Comparison of ENCODE assay signal across 27 cellular contexts in the genomic region with DNA sequence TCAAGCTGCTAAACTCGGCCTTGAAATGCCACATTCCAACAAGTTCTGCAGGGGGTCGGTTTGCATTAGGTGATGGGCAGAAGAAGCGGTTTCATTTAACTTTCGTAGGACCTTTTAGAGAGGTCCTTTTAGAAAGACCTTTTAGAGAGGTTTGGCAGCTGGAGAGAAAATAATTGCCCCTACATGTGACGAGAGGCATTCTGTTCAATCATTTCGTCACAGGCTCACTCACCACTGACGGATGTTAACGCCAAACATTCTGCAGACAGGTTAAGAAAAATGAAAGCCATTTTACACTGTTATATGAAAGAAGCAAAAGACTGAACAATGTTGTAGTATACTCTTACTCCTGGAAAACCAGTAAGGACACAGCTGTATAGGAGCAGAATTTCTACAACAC.
"Had no signal": no experiment of that assay in that cellular context is flagged by ENCODE, and none has a peak within 500 bp of the region (broad histone marks: within the 10 kb centered on the region; RNA-seq: fewer than 3 reads in every experiment).

No MANE protein-coding gene starts in this region.

- H3K9me3 ChIP-seq: esophagus muscularis mucosa, heart left ventricle, left lung, lower lobe of right lung, right atrium auricular region, testis, transverse colon had no signal

- H3K27me3 ChIP-seq: esophagus muscularis mucosa, foreskin keratinocyte, left lung, right atrium auricular region, testis had no signal

- H3K4me3 Mint-ChIP-seq: activated CD4-positive, alpha-beta memory T cell treated with anti-CD3 and anti-CD28 coated beads for 36 hours; activated CD4-positive, alpha-beta T cell treated with anti-CD3 and anti-CD28 coated beads, Interleukin-2, amount 10 ng/mL, durations not matched to agents 24 days and 14 days; activated naive CD4-positive, alpha-beta T cell treated with anti-CD3 and anti-CD28 coated beads, Interleukin-2, amount 50 U/mL, for 24 hours; activated naive CD8-positive, alpha-beta T cell treated with anti-CD3 and anti-CD28 coated beads, Interleukin-2, amount 50 U/mL, for 24 hours; activated T-cell treated with anti-CD3 and anti-CD28 coated beads, Interleukin-2, amount 50 U/mL, for 24 hours; dendritic cell treated with granulocyte-macrophage colony-stimulating factor and Interleukin-4, amounts not matched to agents 40 ng/mL and 50 ng/mL, for 4 days; endodermal cell; natural killer cell; T-helper 1 cell treated with Interleukin-12 subunit alpha and Interleukin-12 subunit beta and Interleukin-4 antibody, amounts not matched to agents 30 μg/mL and 1 μg/mL, for 36 hours had no signal

- ATAC-seq: activated naive CD8-positive, alpha-beta T cell treated with anti-CD3 and anti-CD28 coated beads, Interleukin-2, amount 50 U/mL, for 24 hours; left lung; natural killer cell; stimulated activated naive CD8-positive, alpha-beta T cell treated with anti-CD3 and anti-CD28 coated beads, Interleukin-15, Interleukin-2, amounts not matched to agents 100 U/mL and 50 U/mL, for 24 hours had no signal

- H3K4me1 Mint-ChIP-seq: activated CD4-positive, alpha-beta T cell treated with anti-CD3 and anti-CD28 coated beads, Interleukin-2, amount 10 ng/mL, durations not matched to agents 24 days and 14 days; activated naive CD4-positive, alpha-beta T cell treated with anti-CD3 and anti-CD28 coated beads, Interleukin-2, amount 50 U/mL, for 24 hours; activated naive CD8-positive, alpha-beta T cell treated with anti-CD3 and anti-CD28 coated beads, Interleukin-2, amount 50 U/mL, for 24 hours; endodermal cell; natural killer cell had no signal

- H3K36me3 Mint-ChIP-seq: activated CD4-positive, alpha-beta memory T cell treated with anti-CD3 and anti-CD28 coated beads for 36 hours; activated naive CD4-positive, alpha-beta T cell treated with anti-CD3 and anti-CD28 coated beads, Interleukin-2, amount 50 U/mL, for 24 hours; natural killer cell had no signal

- H3K4me1 ChIP-seq: foreskin keratinocyte, left lung, lower lobe of right lung, parathyroid adenoma, right atrium auricular region, transverse colon had no signal

- DNase-seq: activated CD4-positive, alpha-beta memory T cell treated with anti-CD3 and anti-CD28 coated beads for 36 hours; activated CD4-positive, alpha-beta T cell treated with anti-CD3 and anti-CD28 coated beads, Interleukin-2, amount 10 ng/mL, durations not matched to agents 24 days and 14 days; activated CD4-positive, CD25-positive, alpha-beta regulatory T cell treated with anti-CD3 and anti-CD28 coated beads, Interleukin-2, amount 50 U/mL, for 72 hours; activated CD8-positive, alpha-beta memory T cell treated with anti-CD3 and anti-CD28 coated beads, Interleukin-2, amount 50 U/mL, for 48 hours; activated naive CD8-positive, alpha-beta T cell treated with anti-CD3 and anti-CD28 coated beads, Interleukin-2, amount 50 U/mL, for 24 hours; activated T-cell treated with anti-CD3 and anti-CD28 coated beads, Interleukin-2, amount 50 U/mL, for 24 hours; amygdala; central memory CD4-positive, alpha-beta T cell; endodermal cell; left lung; lower lobe of right lung; mesenchymal stem cell; natural killer cell; stimulated activated CD4-positive, alpha-beta T cell treated with anti-CD3 and anti-CD28 coated beads, Interleukin-4, amount 100 ng/mL, for 1 hour; stimulated activated naive CD8-positive, alpha-beta T cell treated with anti-CD3 and anti-CD28 coated beads, Interleukin-15, Interleukin-2, amounts not matched to agents 100 U/mL and 50 U/mL, for 24 hours; SW 1271; T1000; transverse colon had no signal

- H3K27ac ChIP-seq: foreskin keratinocyte, heart left ventricle, left lung, lower lobe of right lung, parathyroid adenoma, right atrium auricular region, testis, transverse colon had no signal

- H3K4me3 ChIP-seq: esophagus muscularis mucosa, heart left ventricle, left lung, lower lobe of right lung, right atrium auricular region, testis, transverse colon had no signal

- H3K27ac Mint-ChIP-seq: activated CD4-positive, alpha-beta memory T cell treated with anti-CD3 and anti-CD28 coated beads for 36 hours; activated CD4-positive, alpha-beta T cell treated with anti-CD3 and anti-CD28 coated beads, Interleukin-2, amount 10 ng/mL, durations not matched to agents 24 days and 14 days; activated naive CD8-positive, alpha-beta T cell treated with anti-CD3 and anti-CD28 coated beads, Interleukin-2, amount 50 U/mL, for 24 hours; activated T-cell treated with anti-CD3 and anti-CD28 coated beads, Interleukin-2, amount 50 U/mL, for 24 hours; dendritic cell treated with granulocyte-macrophage colony-stimulating factor and Interleukin-4, amounts not matched to agents 40 ng/mL and 50 ng/mL, for 4 days; endodermal cell; natural killer cell; T-helper 1 cell treated with Interleukin-12 subunit alpha and Interleukin-12 subunit beta and Interleukin-4 antibody, amounts not matched to agents 30 μg/mL and 1 μg/mL, for 36 hours had no signal

- H3K9me3 Mint-ChIP-seq: activated CD4-positive, alpha-beta memory T cell treated with anti-CD3 and anti-CD28 coated beads for 36 hours; activated CD4-positive, alpha-beta T cell treated with anti-CD3 and anti-CD28 coated beads, Interleukin-2, amount 10 ng/mL, durations not matched to agents 24 days and 14 days; activated naive CD4-positive, alpha-beta T cell treated with anti-CD3 and anti-CD28 coated beads, Interleukin-2, amount 50 U/mL, for 24 hours; activated naive CD8-positive, alpha-beta T cell treated with anti-CD3 and anti-CD28 coated beads, Interleukin-2, amount 50 U/mL, for 24 hours; activated T-cell treated with anti-CD3 and anti-CD28 coated beads, Interleukin-2, amount 50 U/mL, for 24 hours; dendritic cell treated with granulocyte-macrophage colony-stimulating factor and Interleukin-4, amounts not matched to agents 40 ng/mL and 50 ng/mL, for 4 days; endodermal cell; natural killer cell; T-helper 1 cell treated with Interleukin-12 subunit alpha and Interleukin-12 subunit beta and Interleukin-4 antibody, amounts not matched to agents 30 μg/mL and 1 μg/mL, for 36 hours had no signal

- H3K79me2 ChIP-seq: parathyroid adenoma had no signal

- H3K9ac ChIP-seq: parathyroid adenoma had no signal

- H2AFZ ChIP-seq: parathyroid adenoma had no signal

- H3K36me3 ChIP-seq: esophagus muscularis mucosa, heart left ventricle, left lung, lower lobe of right lung, right atrium auricular region, transverse colon had no signal
